Comparison of ENCODE assay signal across 1 cellular context in the genomic region with DNA sequence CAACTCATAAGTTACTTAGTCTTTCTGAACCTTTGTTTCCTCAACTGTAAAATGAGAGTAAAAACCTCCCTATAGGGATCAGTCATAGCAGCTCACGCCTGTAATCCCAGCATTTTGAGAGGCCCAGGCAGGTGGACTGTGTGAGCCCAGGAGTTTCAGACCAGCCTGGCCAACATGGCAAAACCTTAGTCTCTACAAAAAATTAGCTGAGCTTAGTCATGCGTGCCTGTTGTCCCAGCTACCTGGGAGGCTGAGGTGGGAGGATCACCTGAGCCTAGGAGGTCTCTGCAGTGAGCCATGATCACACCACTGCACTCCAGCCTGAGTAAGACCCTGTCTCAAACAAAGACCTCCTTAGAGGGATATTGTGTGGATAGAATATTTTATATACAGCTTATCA.
TF ChIP-seq lines count a peak whose summit lies in the region.

No MANE protein-coding gene starts in this region.

TF ChIP-seq in HepG2, 621 proteins besides CTCF, POLR2A, EP300 and RAD21:
- TF ChIP-seq ZNF333 (CRISPR knock-in tag; IDR thresholded peaks at IDR 0.05; ENCODE audit: borderline replicate concordance) (no peak), ZNF766 (CRISPR knock-in tag; IDR thresholded peaks at IDR 0.05; ENCODE audit: borderline replicate concordance) (no peak), TGIF2 (CRISPR knock-in tag; IDR thresholded peaks at IDR 0.05) (no peak), AHR (CRISPR knock-in tag; IDR thresholded peaks at IDR 0.05) (no peak), SRSF4 (IDR thresholded peaks at IDR 0.05; ENCODE audit: low read depth, low read length, poor library complexity, severe bottlenecking) (no peak), EZH2 (conservative IDR thresholded peaks at IDR 0.05; ENCODE audit: low read depth, low read length) (no peak), ZNF792 (CRISPR knock-in tag; IDR thresholded peaks at IDR 0.05) (no peak), ZNF660 (CRISPR knock-in tag; IDR thresholded peaks at IDR 0.05; ENCODE audit: borderline replicate concordance, low read depth) (no peak), BRCA1 (CRISPR knock-in tag; IDR thresholded peaks at IDR 0.05) (no peak), MAFG (CRISPR knock-in tag; IDR thresholded peaks at IDR 0.05) (no peak), ATAD3A (CRISPR knock-in tag; IDR thresholded peaks at IDR 0.05) (no peak), ZBTB3 (CRISPR knock-in tag; IDR thresholded peaks at IDR 0.05; ENCODE audit: borderline replicate concordance, low read depth) (no peak)
- TF ChIP-seq, protein P1, sequence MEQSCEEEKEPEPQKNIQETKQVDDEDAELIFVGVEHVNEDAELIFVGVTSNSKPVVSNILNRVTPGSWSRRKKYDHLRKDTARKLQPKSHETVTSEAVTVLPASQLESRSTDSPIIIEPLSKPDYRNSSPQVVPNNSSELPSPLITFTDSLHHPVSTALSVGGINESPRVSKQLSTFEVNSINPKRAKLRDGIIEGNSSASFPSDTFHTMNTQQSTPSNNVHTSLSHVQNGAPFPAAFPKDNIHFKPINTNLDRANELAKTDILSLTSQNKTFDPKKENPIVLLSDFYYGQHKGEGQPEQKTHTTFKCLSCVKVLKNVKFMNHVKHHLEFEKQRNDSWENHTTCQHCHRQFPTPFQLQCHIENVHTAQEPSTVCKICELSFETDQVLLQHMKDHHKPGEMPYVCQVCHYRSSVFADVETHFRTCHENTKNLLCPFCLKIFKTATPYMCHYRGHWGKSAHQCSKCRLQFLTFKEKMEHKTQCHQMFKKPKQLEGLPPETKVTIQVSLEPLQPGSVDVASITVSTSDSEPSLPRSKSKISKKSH (CRISPR knock-in tag; IDR thresholded peaks at IDR 0.05; ENCODE audit: borderline replicate concordance) = no peak
- TF ChIP-seq, protein P2, sequence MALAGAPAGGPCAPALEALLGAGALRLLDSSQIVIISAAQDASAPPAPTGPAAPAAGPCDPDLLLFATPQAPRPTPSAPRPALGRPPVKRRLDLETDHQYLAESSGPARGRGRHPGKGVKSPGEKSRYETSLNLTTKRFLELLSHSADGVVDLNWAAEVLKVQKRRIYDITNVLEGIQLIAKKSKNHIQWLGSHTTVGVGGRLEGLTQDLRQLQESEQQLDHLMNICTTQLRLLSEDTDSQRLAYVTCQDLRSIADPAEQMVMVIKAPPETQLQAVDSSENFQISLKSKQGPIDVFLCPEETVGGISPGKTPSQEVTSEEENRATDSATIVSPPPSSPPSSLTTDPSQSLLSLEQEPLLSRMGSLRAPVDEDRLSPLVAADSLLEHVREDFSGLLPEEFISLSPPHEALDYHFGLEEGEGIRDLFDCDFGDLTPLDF (CRISPR knock-in tag; IDR thresholded peaks at IDR 0.05) = no peak
